1 cellular context compared by ENCODE assay signal in genomic region chr20:64037498-64038213, GRCh38.
TF ChIP-seq lines count a peak whose summit lies in the region.

No MANE protein-coding gene starts in this region.

TF ChIP-seq in H1, 55 proteins besides CTCF, POLR2A, EP300 and RAD21:
- TF ChIP-seq CBX5 (IDR thresholded peaks at IDR 0.05; ENCODE audit: low read depth, low read length) (no peak), SIRT6 (IDR thresholded peaks at IDR 0.05; ENCODE audit: low read length) (no peak), CTBP2 (IDR thresholded peaks at IDR 0.05; ENCODE audit: borderline replicate concordance, insufficient read depth, insufficient read length, low read length) (no peak), MAX (IDR thresholded peaks at IDR 0.05) (no peak; the same call in 1 of the 2 replicates), SAP30 (IDR thresholded peaks at IDR 0.05; ENCODE audit: insufficient read depth, insufficient replicate concordance, low read length) (no peak), CHD1 (IDR thresholded peaks at IDR 0.05; ENCODE audit: low read depth, low read length) (no peak), GABPA (IDR thresholded peaks at IDR 0.05; ENCODE audit: borderline replicate concordance, insufficient read depth, low read length) (no peak), SRF (IDR thresholded peaks at IDR 0.05; ENCODE audit: low read depth, low read length) (no peak), HDAC2 (IDR thresholded peaks at IDR 0.05; ENCODE audit: borderline replicate concordance in 1 of 2, low read depth in 2 of 2, low read length in 2 of 2) (0 out of 4 replicates have a peak, but pooled peaks of 1 of the 2 experiments have one; percentile 17), SIN3A (conservative IDR thresholded peaks at IDR 0.05 in 1 of 2, IDR thresholded peaks at IDR 0.05 in 1 of 2; ENCODE audit: low read depth in 1 of 2, low read length in 2 of 2) (0 out of 4 replicates have a peak, but pooled peaks of 1 of the 2 experiments have one; percentile 16), SP1 (IDR thresholded peaks at IDR 0.05; ENCODE audit: low read depth, low read length) (no peak), GTF2F1 (IDR thresholded peaks at IDR 0.05; ENCODE audit: borderline replicate concordance, low read depth, low read length) (no peak), KDM4A (IDR thresholded peaks at IDR 0.05; ENCODE audit: low read depth, low read length, severe bottlenecking) (peak; percentile 4), TAF7 (optimal IDR thresholded peaks at IDR 0.05; ENCODE audit: borderline replicate concordance, low read depth, low read length) (no peak), ATF3 (IDR thresholded peaks at IDR 0.05; ENCODE audit: insufficient read depth, low read depth, low read length) (no peak), SP4 (IDR thresholded peaks at IDR 0.05; ENCODE audit: low read length) (no peak), ATF2 (IDR thresholded peaks at IDR 0.05; ENCODE audit: low read length) (no peak), JUN (IDR thresholded peaks at IDR 0.05; ENCODE audit: low read depth, low read length) (no peak), BCL11A (IDR thresholded peaks at IDR 0.05; ENCODE audit: low read depth in 2 of 2, low read length in 2 of 2) (no peak), RFX5 (IDR thresholded peaks at IDR 0.05; ENCODE audit: borderline replicate concordance, low read depth, low read length) (no peak), CHD7 (IDR thresholded peaks at IDR 0.05; ENCODE audit: insufficient replicate concordance, low read length) (no peak), POLR2AphosphoS5 (IDR thresholded peaks at IDR 0.05; ENCODE audit: low read depth, low read length) (no peak), POU5F1 (IDR thresholded peaks at IDR 0.05; ENCODE audit: low read depth, low read length) (no peak), SIX5 (IDR thresholded peaks at IDR 0.05; ENCODE audit: low read depth, low read length) (no peak), E2F6 (IDR thresholded peaks at IDR 0.05) (no peak), CBX8 (IDR thresholded peaks at IDR 0.05; ENCODE audit: borderline replicate concordance, low read depth, low read length) (no peak)
